ENCODE assay signal across 1 cellular context in genomic region chr16:57239089-57239488, GRCh38.
A peak's percentile ranks its signal among the peaks of the same experiment; 100 is the strongest.
TF ChIP-seq lines count a peak whose summit lies in the region.

No MANE protein-coding gene starts in this region.

TF ChIP-seq in HepG2, 621 proteins besides CTCF, POLR2A, EP300 and RAD21:
- TF ChIP-seq ZNF580 (CRISPR knock-in tag; IDR thresholded peaks at IDR 0.05; ENCODE audit: borderline replicate concordance, low read depth): no peak
- TF ChIP-seq RBM22 (optimal IDR thresholded peaks at IDR 0.05; ENCODE audit: low read length): peak; percentile 36
